14 cellular contexts compared by ENCODE assay signal in the genomic region with DNA sequence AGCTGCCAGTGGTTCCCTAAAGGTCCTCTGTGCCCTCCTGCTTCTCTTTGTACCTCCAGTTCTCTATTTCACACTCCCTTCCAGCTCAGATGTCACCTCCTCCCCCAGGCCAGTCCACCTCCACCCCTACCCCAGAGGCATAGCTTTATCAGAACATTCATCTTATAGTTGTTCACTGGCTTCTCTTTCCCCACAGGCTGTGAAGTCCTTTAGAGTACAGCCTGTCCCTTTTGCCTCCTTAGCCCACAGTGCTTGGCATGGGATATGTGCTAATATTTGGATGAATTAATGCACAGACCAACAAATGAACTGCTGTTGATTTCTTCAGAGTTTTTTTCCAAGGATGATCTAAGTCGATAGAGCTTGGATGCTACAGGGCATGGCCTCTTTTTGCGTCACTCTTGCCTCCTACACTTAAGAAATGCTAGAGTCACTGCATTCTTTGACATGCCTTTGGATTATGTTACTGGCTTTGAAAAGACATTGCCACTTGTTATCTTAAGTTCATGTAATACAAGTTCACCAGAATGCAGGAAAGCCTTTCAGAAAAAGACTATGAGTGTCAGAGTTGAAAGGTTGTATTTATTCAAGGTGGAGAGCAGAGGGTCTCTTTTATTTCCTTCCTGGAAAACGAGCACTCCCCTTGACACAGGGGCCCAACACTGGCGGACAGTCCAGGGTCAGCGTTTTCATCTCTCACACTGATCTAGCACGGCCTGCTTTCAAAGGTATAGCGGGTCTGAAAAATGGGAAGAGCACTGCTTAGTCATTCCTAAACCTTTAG.
DNase-seq lines count a peak whose midpoint lies in the region; ATAC-seq and TF ChIP-seq lines count a peak whose summit lies in the region.
"Had no signal": no experiment of that assay in that cellular context is flagged by ENCODE, and none has a peak within 500 bp of the region (broad histone marks: within the 10 kb centered on the region; RNA-seq: fewer than 3 reads in every experiment).

No MANE protein-coding gene starts in this region.

- TF ChIP-seq CTCF in left ventricle myocardium inferior (IDR thresholded peaks at IDR 0.05; ENCODE audit: borderline replicate concordance) (no peak), type B pancreatic cell (conservative IDR thresholded peaks at IDR 0.05) (no peak), Calu3 (IDR thresholded peaks at IDR 0.05; ENCODE audit: unreplicated experiment) (no peak), coronary artery (IDR thresholded peaks at IDR 0.05) (no peak)

- H3K9me3 Mint-ChIP-seq in type B pancreatic cell = no peaks in the 10 kb centered on the region
- no peaks in the 10 kb centered on the region for H3K9me3 Mint-ChIP-seq in Calu3 (ENCODE audit: low read depth, unreplicated experiment)

- peak; percentile 41 for ATAC-seq in Right ventricle myocardium superior (ENCODE audit: poor library complexity)
- peak; percentile 76 to 80 for ATAC-seq in right cardiac atrium
- no peak for ATAC-seq in HG02981 (IDR thresholded peaks at IDR 0.05; ENCODE audit: unreplicated experiment)

- H3K4me3 ChIP-seq in left ventricle myocardium inferior (no peak overlapping the region), adipocyte (ENCODE audit: low read length) (peak overlapping the region; percentile 34), right cardiac atrium (ENCODE audit: low read length) (no peak overlapping the region), coronary artery (no peak overlapping the region)

- intact Hi-C loops in Right ventricle myocardium superior (cut with DNase I) = no loop called here
- intact Hi-C loops in left ventricle myocardium inferior (cut with micrococcal nuclease) = no loop called here
- intact Hi-C loops in right cardiac atrium (cut with DNase I) = no loop called here
- intact Hi-C loops in Calu3 (cut with micrococcal nuclease; ENCODE audit: unreplicated experiment) = no loop called here

- H3K9me3 ChIP-seq in left ventricle myocardium inferior (replicated peaks) (no peaks in the 10 kb centered on the region), adipocyte (ENCODE audit: control insufficient read depth, low read length) (no peaks in the 10 kb centered on the region), right cardiac atrium (ENCODE audit: control insufficient read depth, low read length) (no peaks in the 10 kb centered on the region)
- H3K9me3 ChIP-seq: BE2C had no signal

- BruUV-seq in Calu3 (replicated peaks; lab: Mats Ljungman, UMichigan) = no TSS peak

- no peak for DNase-seq in Right ventricle myocardium superior
- no peak for DNase-seq in left ventricle myocardium inferior
- peak; percentile 95 for DNase-seq in adipocyte (ENCODE audit: low read depth)
- peak in 1 of 3 donors; percentile 36 for DNase-seq in right cardiac atrium
- DNase-seq in type B pancreatic cell (ENCODE audit: extremely low spot score, unreplicated experiment) = no peak
- DNase-seq in Calu3 = no peak
- DNase-seq in coronary artery (ENCODE audit: low spot score) = no peak
- DNase-seq: BE2C, cortex of kidney, KBM-7, NCI-H226, nucleus accumbens, SIG-M5 had no signal

- CTCF ChIA-PET in Calu3 (lab: Charles Lee) = no interaction called here

- H3K4me1 ChIP-seq in left ventricle myocardium inferior (peaks cover 5% of the 10 kb centered on the region), adipocyte (ENCODE audit: control insufficient read depth, insufficient read depth, low read length) (peaks cover 42% of the 10 kb centered on the region), right cardiac atrium (ENCODE audit: control insufficient read depth, insufficient read depth, low read length) (no peaks in the 10 kb centered on the region)

- WGBS in right cardiac atrium = 80% methylated on average over 7 of the region's 7 CpGs

- H3K27me3 Mint-ChIP-seq in type B pancreatic cell (no peaks in the 10 kb centered on the region), Calu3 (ENCODE audit: unreplicated experiment) (no peaks in the 10 kb centered on the region)

- H3K36me3 Mint-ChIP-seq in type B pancreatic cell = peaks cover 21% of the 10 kb centered on the region
- H3K36me3 Mint-ChIP-seq in Calu3 (ENCODE audit: insufficient read depth, unreplicated experiment) = peaks cover 5% of the 10 kb centered on the region

- no peak overlapping the region for H3K4me3 Mint-ChIP-seq in type B pancreatic cell
- H3K4me3 Mint-ChIP-seq in Calu3 (ENCODE audit: low read depth, unreplicated experiment) = no peak overlapping the region

- no peaks in the 10 kb centered on the region for H3K27me3 ChIP-seq in left ventricle myocardium inferior (ENCODE audit: low read depth)
- no peaks in the 10 kb centered on the region for H3K27me3 ChIP-seq in adipocyte (replicated peaks; ENCODE audit: control insufficient read depth, insufficient read depth, low read length)
- H3K27me3 ChIP-seq in right cardiac atrium (ENCODE audit: control insufficient read depth, insufficient read depth) = no peaks in the 10 kb centered on the region
- H3K27me3 ChIP-seq: BE2C had no signal

- no peak overlapping the region for H3K27ac ChIP-seq in left ventricle myocardium inferior (replicated peaks)
- H3K27ac ChIP-seq in right cardiac atrium (ENCODE audit: low read length) = no peak overlapping the region
- peak overlapping the region in 1 of 2 donors; percentile 73 for H3K27ac ChIP-seq in coronary artery

- H3K27ac Mint-ChIP-seq in type B pancreatic cell (peak overlapping the region; percentile 29), Calu3 (ENCODE audit: unreplicated experiment) (no peak overlapping the region)

- peak overlapping the region; percentile 82 for H3K9ac ChIP-seq in adipocyte (ENCODE audit: low read length)

- H3K4me1 Mint-ChIP-seq in type B pancreatic cell (ENCODE audit: unreplicated experiment) = peaks cover 13% of the 10 kb centered on the region
- no peaks in the 10 kb centered on the region for H3K4me1 Mint-ChIP-seq in Calu3 (ENCODE audit: low read depth, unreplicated experiment)

- H3K36me3 ChIP-seq in left ventricle myocardium inferior = peaks cover 18% of the 10 kb centered on the region
- H3K36me3 ChIP-seq in adipocyte (ENCODE audit: control insufficient read depth, insufficient read depth, low read length, severe bottlenecking) = peaks cover 4% of the 10 kb centered on the region
